Comparison of ENCODE assay signal across 10 cellular contexts in genomic region chr3:16060945-16061344, GRCh38.
DNase-seq lines count a peak whose midpoint lies in the region; TF ChIP-seq lines count a peak whose summit lies in the region.
"Had no signal": no experiment of that assay in that cellular context is flagged by ENCODE, and none has a peak within 500 bp of the region (broad histone marks: within the 10 kb centered on the region; RNA-seq: fewer than 3 reads in every experiment).

No MANE protein-coding gene starts in this region.

- no peak overlapping the region for H2AFZ ChIP-seq in ACC112 (ENCODE audit: low read length, unreplicated experiment)
- no peak overlapping the region for H2AFZ ChIP-seq in SK-N-SH (ENCODE audit: low read depth)

- no peaks in the 10 kb centered on the region for H3K9me2 ChIP-seq in SK-N-SH

- peak overlapping the region; percentile 99 for H3K27ac ChIP-seq in ACC112 (ENCODE audit: low read depth, low read length)
- H3K27ac ChIP-seq in SK-N-SH (ENCODE audit: low read depth in 2 of 2, low read length in 1 of 2) = peak overlapping the region; percentile 1 to 99; a peak in 3 of 4 replicates

- H3K4me3 ChIP-seq in ACC112 (ENCODE audit: low read depth, low read length) (no peak overlapping the region), SK-N-SH (ENCODE audit: low read depth in 2 of 2, low read length in 1 of 2) (no peak overlapping the region), fibroblast of villous mesenchyme (ENCODE audit: low read depth, low read length) (no peak overlapping the region)

- H3K79me2 ChIP-seq in ACC112 (ENCODE audit: control insufficient read depth, insufficient read depth, low read length, unreplicated experiment) (no peaks in the 10 kb centered on the region), SK-N-SH (ENCODE audit: insufficient read depth) (no peaks in the 10 kb centered on the region)

- POLR2A ChIA-PET in SK-N-SH (lab: Yijun Ruan, JAX) = no interaction called here

- DNase-seq in SK-N-SH (no peak), fibroblast of villous mesenchyme (ENCODE audit: low read depth) (peak; percentile 81), occipital lobe (lab: John Stamatoyannopoulos, UW) (peak; percentile 11), NCI-H2227 treated with DMSO at 0.1 percent for 48 hours (lab: John Stamatoyannopoulos, UW) (no peak), SIG-M5 (lab: John Stamatoyannopoulos, UW) (no peak), NCI-H146 (lab: John Stamatoyannopoulos, UW) (no peak), SK-N-DZ (ENCODE audit: low spot score) (no peak)
- DNase-seq: activated CD4-positive, alpha-beta T cell treated with anti-CD3 and anti-CD28 coated beads, Interleukin-2, amount 10 ng/mL, durations not matched to agents 24 days and 14 days; effector CD4-positive, alpha-beta T cell had no signal

- H3K9me3 ChIP-seq in SK-N-SH = no peaks in the 10 kb centered on the region

- H3K36me3 ChIP-seq in ACC112 (ENCODE audit: insufficient read depth, low read length) (no peaks in the 10 kb centered on the region), SK-N-SH (replicated peaks in 1 of 2; ENCODE audit: control insufficient read depth in 1 of 2, insufficient read depth in 2 of 2, low read length in 1 of 2) (no peaks in the 10 kb centered on the region)

- TF ChIP-seq CTCF in SK-N-SH (IDR thresholded peaks at IDR 0.05) = no peak; the same call in 1 of the 2 replicates
- no peak for TF ChIP-seq CTCF in fibroblast of villous mesenchyme (IDR thresholded peaks at IDR 0.05; ENCODE audit: insufficient read depth, low read depth, low read length)

- peaks cover 45% of the 10 kb centered on the region for H3F3A ChIP-seq in SK-N-SH (replicated peaks; ENCODE audit: insufficient read depth)

- H3K4me1 ChIP-seq in ACC112 (ENCODE audit: control insufficient read depth, insufficient read depth, low read length, unreplicated experiment) = peaks cover 61% of the 10 kb centered on the region
- peaks cover 3 to 36% of the 10 kb centered on the region in 2 experiments for H3K4me1 ChIP-seq in SK-N-SH (ENCODE audit: control insufficient read depth in 1 of 2, insufficient read depth in 2 of 2, low read depth in 1 of 2, low read length in 1 of 2)

- H3K27me3 ChIP-seq in ACC112 (ENCODE audit: insufficient read depth, low read length) (no peaks in the 10 kb centered on the region), SK-N-SH (ENCODE audit: insufficient read depth) (no peaks in the 10 kb centered on the region)

- peak overlapping the region; percentile 71 for H3K4me2 ChIP-seq in SK-N-SH

- WGBS in SK-N-SH (ENCODE audit: low lambda C conversion rate) = 86% methylated on average over 1 of the region's 1 CpG

- H3K9ac ChIP-seq in SK-N-SH = peak overlapping the region; percentile 92

- CTCF ChIA-PET in SK-N-SH (lab: Yijun Ruan, JAX) = interaction anchor here (1.1 to 4.6 kb wide), 3 partner anchors 11 to 118 kb away, joined by 3 to 37 read pairs (median 3); no protein-coding TSS in a partner anchor

- no peaks in the 10 kb centered on the region for H4K20me1 ChIP-seq in SK-N-SH (ENCODE audit: insufficient read depth)

- TF ChIP-seq EP300 in SK-N-SH (IDR thresholded peaks at IDR 0.05; ENCODE audit: borderline replicate concordance in 1 of 2, low read depth in 1 of 2, low read length in 1 of 2) = peak in 1 of 2 experiments; percentile 50; a peak in 1 of 4 replicates

- no peak for TF ChIP-seq RAD21 in SK-N-SH (IDR thresholded peaks at IDR 0.05; ENCODE audit: low read length)

TF ChIP-seq in SK-N-SH, 30 proteins besides CTCF, POLR2A, EP300 and RAD21:
- TF ChIP-seq, protein P1, sequence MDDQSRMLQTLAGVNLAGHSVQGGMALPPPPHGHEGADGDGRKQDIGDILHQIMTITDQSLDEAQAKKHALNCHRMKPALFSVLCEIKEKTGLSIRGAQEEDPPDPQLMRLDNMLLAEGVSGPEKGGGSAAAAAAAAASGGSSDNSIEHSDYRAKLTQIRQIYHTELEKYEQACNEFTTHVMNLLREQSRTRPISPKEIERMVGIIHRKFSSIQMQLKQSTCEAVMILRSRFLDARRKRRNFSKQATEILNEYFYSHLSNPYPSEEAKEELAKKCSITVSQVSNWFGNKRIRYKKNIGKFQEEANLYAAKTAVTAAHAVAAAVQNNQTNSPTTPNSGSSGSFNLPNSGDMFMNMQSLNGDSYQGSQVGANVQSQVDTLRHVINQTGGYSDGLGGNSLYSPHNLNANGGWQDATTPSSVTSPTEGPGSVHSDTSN (IDR thresholded peaks at IDR 0.05) = peak; percentile 33; the same call in 1 of the 2 replicates
- TF ChIP-seq USF1 (IDR thresholded peaks at IDR 0.05; ENCODE audit: borderline replicate concordance, low read depth) = no peak
- TF ChIP-seq NFIC (IDR thresholded peaks at IDR 0.05; ENCODE audit: borderline replicate concordance) = peak; percentile 20; the same call in 1 of the 2 replicates
- TF ChIP-seq MAX (IDR thresholded peaks at IDR 0.05; ENCODE audit: low read depth) = no peak
- TF ChIP-seq ELF1 (IDR thresholded peaks at IDR 0.05) = no peak
- TF ChIP-seq SMC3 (IDR thresholded peaks at IDR 0.05; ENCODE audit: low read depth, low read length) = no peak
- TF ChIP-seq, protein P2, sequence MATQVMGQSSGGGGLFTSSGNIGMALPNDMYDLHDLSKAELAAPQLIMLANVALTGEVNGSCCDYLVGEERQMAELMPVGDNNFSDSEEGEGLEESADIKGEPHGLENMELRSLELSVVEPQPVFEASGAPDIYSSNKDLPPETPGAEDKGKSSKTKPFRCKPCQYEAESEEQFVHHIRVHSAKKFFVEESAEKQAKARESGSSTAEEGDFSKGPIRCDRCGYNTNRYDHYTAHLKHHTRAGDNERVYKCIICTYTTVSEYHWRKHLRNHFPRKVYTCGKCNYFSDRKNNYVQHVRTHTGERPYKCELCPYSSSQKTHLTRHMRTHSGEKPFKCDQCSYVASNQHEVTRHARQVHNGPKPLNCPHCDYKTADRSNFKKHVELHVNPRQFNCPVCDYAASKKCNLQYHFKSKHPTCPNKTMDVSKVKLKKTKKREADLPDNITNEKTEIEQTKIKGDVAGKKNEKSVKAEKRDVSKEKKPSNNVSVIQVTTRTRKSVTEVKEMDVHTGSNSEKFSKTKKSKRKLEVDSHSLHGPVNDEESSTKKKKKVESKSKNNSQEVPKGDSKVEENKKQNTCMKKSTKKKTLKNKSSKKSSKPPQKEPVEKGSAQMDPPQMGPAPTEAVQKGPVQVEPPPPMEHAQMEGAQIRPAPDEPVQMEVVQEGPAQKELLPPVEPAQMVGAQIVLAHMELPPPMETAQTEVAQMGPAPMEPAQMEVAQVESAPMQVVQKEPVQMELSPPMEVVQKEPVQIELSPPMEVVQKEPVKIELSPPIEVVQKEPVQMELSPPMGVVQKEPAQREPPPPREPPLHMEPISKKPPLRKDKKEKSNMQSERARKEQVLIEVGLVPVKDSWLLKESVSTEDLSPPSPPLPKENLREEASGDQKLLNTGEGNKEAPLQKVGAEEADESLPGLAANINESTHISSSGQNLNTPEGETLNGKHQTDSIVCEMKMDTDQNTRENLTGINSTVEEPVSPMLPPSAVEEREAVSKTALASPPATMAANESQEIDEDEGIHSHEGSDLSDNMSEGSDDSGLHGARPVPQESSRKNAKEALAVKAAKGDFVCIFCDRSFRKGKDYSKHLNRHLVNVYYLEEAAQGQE (IDR thresholded peaks at IDR 0.05; ENCODE audit: low read depth, low read length) = no peak
- TF ChIP-seq RXRA (IDR thresholded peaks at IDR 0.05; ENCODE audit: borderline replicate concordance, low read depth) = peak; percentile 90
- no peak for TF ChIP-seq CHD2 (IDR thresholded peaks at IDR 0.05; ENCODE audit: low read length, partially characterized antibody)
- peak; percentile 73 for TF ChIP-seq FOSL2 (IDR thresholded peaks at IDR 0.05; ENCODE audit: borderline replicate concordance, low read depth)
- peak; percentile 40 for TF ChIP-seq JUND (IDR thresholded peaks at IDR 0.05)
- TF ChIP-seq TCF12 (IDR thresholded peaks at IDR 0.05) = peak; percentile 41

Comparison
In these comparisons a context has a peak if more than half of its experiments do, and no peak if none do; other contexts are left out.
1. DNase-seq: peak in fibroblast of villous mesenchyme (single experiment) and occipital lobe (single experiment); none in SK-N-SH (single experiment), NCI-H2227 treated with DMSO at 0.1 percent for 48 hours (single experiment), SIG-M5 (single experiment), NCI-H146 (single experiment) and SK-N-DZ (single experiment).